In genomic region chr1:235953801-235954200, GRCh38 we compare ENCODE assay signal across 11 cellular contexts.
DNase-seq lines count a peak whose midpoint lies in the region; ATAC-seq, FAIRE-seq and TF ChIP-seq lines count a peak whose summit lies in the region.
"Had no signal": no experiment of that assay in that cellular context is flagged by ENCODE, and none has a peak within 500 bp of the region (broad histone marks: within the 10 kb centered on the region; RNA-seq: fewer than 3 reads in every experiment).

No MANE protein-coding gene starts in this region.

- TF ChIP-seq CTCF in CD8-positive, alpha-beta T cell (IDR thresholded peaks at IDR 0.05) = no peak
- no peak for TF ChIP-seq CTCF in cardiac fibroblast (IDR thresholded peaks at IDR 0.05; ENCODE audit: low read depth, low read length)
- no peak for TF ChIP-seq CTCF in natural killer cell (IDR thresholded peaks at IDR 0.05)
- no peak for TF ChIP-seq CTCF in WERI-Rb-1 (IDR thresholded peaks at IDR 0.05; ENCODE audit: low read depth, low read length)

- H3K4me3 Mint-ChIP-seq in CD8-positive, alpha-beta T cell = peak overlapping the region; percentile 62
- peak overlapping the region; percentile 72 for H3K4me3 Mint-ChIP-seq in natural killer cell
- H3K4me3 Mint-ChIP-seq: endodermal cell had no signal

- no peak overlapping the region for H3K27ac ChIP-seq in CD8-positive, alpha-beta T cell (ENCODE audit: low read depth, low read length)
- H3K27ac ChIP-seq in small intestine (ENCODE audit: low read depth in 1 of 2, low read length in 1 of 2) (no peak overlapping the region), WERI-Rb-1 (no peak overlapping the region)

- DNase-seq in CD8-positive, alpha-beta T cell = no peak
- DNase-seq in M059J (ENCODE audit: low read depth) (peak; percentile 85), cardiac fibroblast (ENCODE audit: low read depth in 2 of 2) (peak; percentile 76 to 92), natural killer cell (no peak), small intestine (no peak), left lobe of liver (ENCODE audit: low spot score) (no peak), WERI-Rb-1 (no peak), GOT3 (lab: John Stamatoyannopoulos, UW) (no peak)
- DNase-seq: endodermal cell, GDM1, left lung had no signal

- H3K36me3 Mint-ChIP-seq in CD8-positive, alpha-beta T cell = no peaks in the 10 kb centered on the region
- no peaks in the 10 kb centered on the region for H3K36me3 Mint-ChIP-seq in natural killer cell

- no peak overlapping the region for H3K4me3 ChIP-seq in CD8-positive, alpha-beta T cell (ENCODE audit: low read depth, low read length)
- H3K4me3 ChIP-seq in cardiac fibroblast (replicated peaks in 1 of 2; ENCODE audit: low read depth in 2 of 2, low read length in 2 of 2) (no peak overlapping the region), small intestine (ENCODE audit: low read depth in 1 of 2, low read length in 2 of 2) (no peak overlapping the region), WERI-Rb-1 (ENCODE audit: low read depth, low read length) (no peak overlapping the region)
- H3K4me3 ChIP-seq: left lung had no signal

- POLR2A ChIA-PET in CD8-positive, alpha-beta T cell (lab: Charles Lee) = interaction anchor here (2.2 kb wide), 1 partner anchor 18 kb away, joined by 11 read pairs; no protein-coding TSS in a partner anchor

- 78 to 93% (median 90%) methylated on average over 2 of the region's 2 CpGs for WGBS in small intestine, 3 donors

- intact Hi-C loops in CD8-positive, alpha-beta T cell (cut with DNase I, micrococcal nuclease) = loop anchor here in 1 of 2 experiments (2.0 to 5.0 kb wide), 2 partner anchors 17 to 86 kb away; partner anchors contain the start of gene LYST
- intact Hi-C loops in natural killer cell (cut with micrococcal nuclease) = no loop called here

- no peaks in the 10 kb centered on the region for H3K27me3 Mint-ChIP-seq in CD8-positive, alpha-beta T cell (ENCODE audit: low read depth)
- H3K27me3 Mint-ChIP-seq in natural killer cell (ENCODE audit: low read depth in 2 of 2) = no peaks in the 10 kb centered on the region

- H3K36me3 ChIP-seq in CD8-positive, alpha-beta T cell (ENCODE audit: insufficient read depth, low read length) = no peaks in the 10 kb centered on the region
- no peaks in the 10 kb centered on the region for H3K36me3 ChIP-seq in small intestine (ENCODE audit: control insufficient read depth in 2 of 2, insufficient read depth in 2 of 2, low read length in 2 of 2)
- H3K36me3 ChIP-seq in WERI-Rb-1 = no peaks in the 10 kb centered on the region
- H3K36me3 ChIP-seq: left lung had no signal

- no peaks in the 10 kb centered on the region for H3K9me3 ChIP-seq in CD8-positive, alpha-beta T cell (ENCODE audit: low read length)
- H3K9me3 ChIP-seq in small intestine (ENCODE audit: control insufficient read depth, low read depth) (no peaks in the 10 kb centered on the region), WERI-Rb-1 (ENCODE audit: severe bottlenecking) (peaks cover 8% of the 10 kb centered on the region)
- H3K9me3 ChIP-seq: left lung had no signal

- no peak for FAIRE-seq in small intestine (lab: Jason Lieb, UNC)

- no peaks in the 10 kb centered on the region for H3K27me3 ChIP-seq in CD8-positive, alpha-beta T cell (ENCODE audit: insufficient read depth, low read length)
- no peaks in the 10 kb centered on the region for H3K27me3 ChIP-seq in small intestine (ENCODE audit: control insufficient read depth in 2 of 2, insufficient read depth in 2 of 2, low read length in 2 of 2)
- H3K27me3 ChIP-seq in WERI-Rb-1 (ENCODE audit: insufficient read depth, low read depth, severe bottlenecking) = no peaks in the 10 kb centered on the region
- H3K27me3 ChIP-seq: left lung had no signal

- peak overlapping the region; percentile 78 for H3K27ac Mint-ChIP-seq in CD8-positive, alpha-beta T cell
- H3K27ac Mint-ChIP-seq in natural killer cell = peak overlapping the region; percentile 4 to 76
- H3K27ac Mint-ChIP-seq: endodermal cell had no signal

- CTCF ChIA-PET in CD8-positive, alpha-beta T cell (lab: Charles Lee) = interaction anchor here (10.1 kb wide), 1 partner anchor 17 kb away, joined by 85 read pairs; no protein-coding TSS in a partner anchor

- H3K4me1 ChIP-seq in CD8-positive, alpha-beta T cell (ENCODE audit: insufficient read depth, low read length) = peaks cover 31% of the 10 kb centered on the region
- peaks cover 0 to 2% of the 10 kb centered on the region in 2 donors for H3K4me1 ChIP-seq in small intestine (ENCODE audit: control insufficient read depth in 2 of 2, insufficient read depth in 1 of 2, low read depth in 1 of 2, low read length in 1 of 2)

- peaks cover 39% of the 10 kb centered on the region for H3K4me1 Mint-ChIP-seq in CD8-positive, alpha-beta T cell (ENCODE audit: low read depth)
- peaks cover 32 to 40% of the 10 kb centered on the region in 2 donors for H3K4me1 Mint-ChIP-seq in natural killer cell

- H3K9me3 Mint-ChIP-seq in CD8-positive, alpha-beta T cell = no peaks in the 10 kb centered on the region
- H3K9me3 Mint-ChIP-seq in natural killer cell = no peaks in the 10 kb centered on the region
- H3K9me3 Mint-ChIP-seq: endodermal cell had no signal

- no peak for ATAC-seq in CD8-positive, alpha-beta T cell
- ATAC-seq in natural killer cell (no peak), left lobe of liver (no peak)

Comparison
In these comparisons a context has a peak if more than half of its experiments do, and no peak if none do; other contexts are left out.
1. DNase-seq: peak in M059J (single experiment) and cardiac fibroblast (2 of 2); none in CD8-positive, alpha-beta T cell (0 of 7), natural killer cell (single experiment), small intestine (single experiment), left lobe of liver (single experiment), WERI-Rb-1 (single experiment) and GOT3 (single experiment).